In the genomic region with DNA sequence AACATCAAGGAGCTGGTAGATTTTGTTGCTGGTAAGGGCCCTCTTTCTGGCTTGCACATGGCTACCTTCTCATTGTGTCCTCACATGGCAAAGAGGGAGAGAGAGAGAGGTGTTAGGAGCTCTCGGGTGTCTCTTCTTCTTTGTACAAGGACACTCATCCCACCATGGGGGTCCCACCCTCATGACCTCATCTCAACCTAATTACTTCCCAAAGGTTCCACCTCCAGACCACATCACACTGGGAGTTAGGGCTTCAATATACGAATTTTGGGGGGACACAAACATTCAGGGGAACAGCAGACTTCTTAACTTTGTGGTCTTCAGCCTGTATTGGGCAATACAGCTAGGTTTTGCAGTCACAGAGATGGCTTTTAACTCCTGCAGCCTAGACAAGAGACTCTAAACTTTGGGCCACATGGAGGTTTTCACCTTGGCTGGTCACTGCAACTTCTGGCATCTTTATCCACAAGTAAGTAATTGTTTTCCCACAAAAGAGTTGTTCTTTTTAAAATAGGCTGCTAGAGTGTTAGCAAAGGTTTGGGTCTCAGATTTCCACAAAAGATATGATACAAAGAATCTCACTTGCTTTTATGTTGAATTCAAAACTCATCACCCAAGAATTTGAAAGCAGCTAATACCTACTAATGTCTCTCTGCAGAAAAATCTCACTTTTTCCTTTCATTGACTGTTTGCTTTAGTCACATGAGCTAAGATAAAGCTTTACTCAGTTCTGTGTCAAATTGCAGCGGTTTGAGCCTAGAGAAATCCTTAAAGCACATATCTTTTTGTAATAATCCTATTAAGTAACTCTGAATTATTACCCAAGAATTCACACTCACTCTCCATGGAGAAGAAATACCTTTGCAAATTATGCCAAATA, we compare ENCODE assay signal across 1 cellular context.
A peak's percentile ranks its signal among the peaks of the same experiment; 100 is the strongest.
TF ChIP-seq lines count a peak whose summit lies in the region.

No MANE protein-coding gene starts in this region.

TF ChIP-seq in K562, 482 proteins besides CTCF, POLR2A, EP300 and RAD21:
- no peak for TF ChIP-seq TBP (optimal IDR thresholded peaks at IDR 0.05; ENCODE audit: low read depth, low read length)
- TF ChIP-seq, protein P1, sequence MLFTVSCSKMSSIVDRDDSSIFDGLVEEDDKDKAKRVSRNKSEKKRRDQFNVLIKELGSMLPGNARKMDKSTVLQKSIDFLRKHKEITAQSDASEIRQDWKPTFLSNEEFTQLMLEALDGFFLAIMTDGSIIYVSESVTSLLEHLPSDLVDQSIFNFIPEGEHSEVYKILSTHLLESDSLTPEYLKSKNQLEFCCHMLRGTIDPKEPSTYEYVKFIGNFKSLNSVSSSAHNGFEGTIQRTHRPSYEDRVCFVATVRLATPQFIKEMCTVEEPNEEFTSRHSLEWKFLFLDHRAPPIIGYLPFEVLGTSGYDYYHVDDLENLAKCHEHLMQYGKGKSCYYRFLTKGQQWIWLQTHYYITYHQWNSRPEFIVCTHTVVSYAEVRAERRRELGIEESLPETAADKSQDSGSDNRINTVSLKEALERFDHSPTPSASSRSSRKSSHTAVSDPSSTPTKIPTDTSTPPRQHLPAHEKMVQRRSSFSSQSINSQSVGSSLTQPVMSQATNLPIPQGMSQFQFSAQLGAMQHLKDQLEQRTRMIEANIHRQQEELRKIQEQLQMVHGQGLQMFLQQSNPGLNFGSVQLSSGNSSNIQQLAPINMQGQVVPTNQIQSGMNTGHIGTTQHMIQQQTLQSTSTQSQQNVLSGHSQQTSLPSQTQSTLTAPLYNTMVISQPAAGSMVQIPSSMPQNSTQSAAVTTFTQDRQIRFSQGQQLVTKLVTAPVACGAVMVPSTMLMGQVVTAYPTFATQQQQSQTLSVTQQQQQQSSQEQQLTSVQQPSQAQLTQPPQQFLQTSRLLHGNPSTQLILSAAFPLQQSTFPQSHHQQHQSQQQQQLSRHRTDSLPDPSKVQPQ (CRISPR knock-in tag; IDR thresholded peaks at IDR 0.05; ENCODE audit: borderline replicate concordance) = no peak
- TF ChIP-seq ZNF175 (CRISPR knock-in tag; IDR thresholded peaks at IDR 0.05; ENCODE audit: low read depth) = 0 out of 2 replicates have a peak, but pooled peaks have one; percentile 6
- no peak for TF ChIP-seq SREBF2 (CRISPR knock-in tag; IDR thresholded peaks at IDR 0.05)
- peak; percentile 52 for TF ChIP-seq CEBPB (tag; IDR thresholded peaks at IDR 0.05)
- TF ChIP-seq CSDE1 (IDR thresholded peaks at IDR 0.05) = no peak
- no peak for TF ChIP-seq DNMT1 (IDR thresholded peaks at IDR 0.05)
- no peak for TF ChIP-seq SMAD1 (IDR thresholded peaks at IDR 0.05; ENCODE audit: low read depth, low read length, partially characterized antibody)
- no peak for TF ChIP-seq WHSC1 (IDR thresholded peaks at IDR 0.05; ENCODE audit: low read length)
- TF ChIP-seq IRF9 (tag; IDR thresholded peaks at IDR 0.05) = no peak
- TF ChIP-seq MEF2A (IDR thresholded peaks at IDR 0.05; ENCODE audit: control insufficient read depth, low read depth, low read length) = no peak
- no peak for TF ChIP-seq ESRRB (CRISPR knock-in tag; IDR thresholded peaks at IDR 0.05; ENCODE audit: borderline replicate concordance)
- no peak for TF ChIP-seq CREM (IDR thresholded peaks at IDR 0.05; ENCODE audit: low read depth)
- TF ChIP-seq, protein P2, sequence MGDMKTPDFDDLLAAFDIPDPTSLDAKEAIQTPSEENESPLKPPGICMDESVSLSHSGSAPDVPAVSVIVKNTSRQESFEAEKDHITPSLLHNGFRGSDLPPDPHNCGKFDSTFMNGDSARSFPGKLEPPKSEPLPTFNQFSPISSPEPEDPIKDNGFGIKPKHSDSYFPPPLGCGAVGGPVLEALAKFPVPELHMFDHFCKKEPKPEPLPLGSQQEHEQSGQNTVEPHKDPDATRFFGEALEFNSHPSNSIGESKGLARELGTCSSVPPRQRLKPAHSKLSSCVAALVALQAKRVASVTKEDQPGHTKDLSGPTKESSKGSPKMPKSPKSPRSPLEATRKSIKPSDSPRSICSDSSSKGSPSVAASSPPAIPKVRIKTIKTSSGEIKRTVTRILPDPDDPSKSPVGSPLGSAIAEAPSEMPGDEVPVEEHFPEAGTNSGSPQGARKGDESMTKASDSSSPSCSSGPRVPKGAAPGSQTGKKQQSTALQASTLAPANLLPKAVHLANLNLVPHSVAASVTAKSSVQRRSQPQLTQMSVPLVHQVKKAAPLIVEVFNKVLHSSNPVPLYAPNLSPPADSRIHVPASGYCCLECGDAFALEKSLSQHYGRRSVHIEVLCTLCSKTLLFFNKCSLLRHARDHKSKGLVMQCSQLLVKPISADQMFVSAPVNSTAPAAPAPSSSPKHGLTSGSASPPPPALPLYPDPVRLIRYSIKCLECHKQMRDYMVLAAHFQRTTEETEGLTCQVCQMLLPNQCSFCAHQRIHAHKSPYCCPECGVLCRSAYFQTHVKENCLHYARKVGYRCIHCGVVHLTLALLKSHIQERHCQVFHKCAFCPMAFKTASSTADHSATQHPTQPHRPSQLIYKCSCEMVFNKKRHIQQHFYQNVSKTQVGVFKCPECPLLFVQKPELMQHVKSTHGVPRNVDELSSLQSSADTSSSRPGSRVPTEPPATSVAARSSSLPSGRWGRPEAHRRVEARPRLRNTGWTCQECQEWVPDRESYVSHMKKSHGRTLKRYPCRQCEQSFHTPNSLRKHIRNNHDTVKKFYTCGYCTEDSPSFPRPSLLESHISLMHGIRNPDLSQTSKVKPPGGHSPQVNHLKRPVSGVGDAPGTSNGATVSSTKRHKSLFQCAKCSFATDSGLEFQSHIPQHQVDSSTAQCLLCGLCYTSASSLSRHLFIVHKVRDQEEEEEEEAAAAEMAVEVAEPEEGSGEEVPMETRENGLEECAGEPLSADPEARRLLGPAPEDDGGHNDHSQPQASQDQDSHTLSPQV (IDR thresholded peaks at IDR 0.05) = no peak
- TF ChIP-seq SIX5 (IDR thresholded peaks at IDR 0.05; ENCODE audit: borderline replicate concordance in 1 of 2, insufficient read depth in 1 of 2, low read depth in 1 of 2, low read length in 2 of 2) = no peak
- no peak for TF ChIP-seq ZBTB1 (CRISPR knock-in tag; IDR thresholded peaks at IDR 0.05; ENCODE audit: borderline replicate concordance, low read depth)
- no peak for TF ChIP-seq E2F4 (CRISPR knock-in tag; IDR thresholded peaks at IDR 0.05; ENCODE audit: low read depth)
- peak; percentile 62 for TF ChIP-seq CEBPG (CRISPR knock-in tag; IDR thresholded peaks at IDR 0.05)
- peak in 1 of 2 experiments; percentile 49; a peak in 2 of 4 replicates for TF ChIP-seq CEBPG (tag; conservative IDR thresholded peaks at IDR 0.05 in 1 of 2, IDR thresholded peaks at IDR 0.05 in 1 of 2)
- TF ChIP-seq ZNF134 (CRISPR knock-in tag; conservative IDR thresholded peaks at IDR 0.05) = no peak
- TF ChIP-seq DIDO1 (tag; IDR thresholded peaks at IDR 0.05; ENCODE audit: low read depth) = no peak
